In the genomic region with DNA sequence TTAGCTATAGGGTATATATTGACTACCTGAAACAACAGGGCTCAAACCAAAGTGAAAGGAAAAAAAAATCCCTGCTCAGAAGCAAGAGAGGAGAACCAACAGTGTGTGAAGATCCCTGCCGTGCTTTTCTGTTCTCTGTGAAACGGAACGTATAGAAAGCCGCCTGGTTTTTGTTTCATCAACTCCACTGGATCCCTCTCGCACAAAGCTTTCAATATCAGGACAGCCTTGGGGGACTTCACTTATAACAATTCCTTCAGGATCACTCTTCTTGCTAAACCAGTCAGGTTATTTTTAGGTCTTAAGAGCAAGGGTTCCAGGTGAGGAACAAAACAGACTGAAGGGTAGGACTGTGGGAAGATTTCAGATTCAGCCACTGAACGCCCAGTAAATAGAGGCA, we compare ENCODE assay signal across 1 cellular context.
TF ChIP-seq lines count a peak whose summit lies in the region.

No MANE protein-coding gene starts in this region.

TF ChIP-seq in GM12878, 131 proteins besides CTCF, POLR2A, EP300 and RAD21 (continued from another document):
- TF ChIP-seq ZBTB4 (CRISPR knock-in tag; IDR thresholded peaks at IDR 0.05) (no peak), WRNIP1 (IDR thresholded peaks at IDR 0.05; ENCODE audit: borderline replicate concordance, low read depth, low read length) (no peak), REST (IDR thresholded peaks at IDR 0.05; ENCODE audit: low read depth, low read length) (no peak), MTA2 (IDR thresholded peaks at IDR 0.05; ENCODE audit: low read depth) (no peak), TCF3 (IDR thresholded peaks at IDR 0.05; ENCODE audit: borderline replicate concordance, insufficient read depth, low read depth, low read length) (no peak), ZNF24 (IDR thresholded peaks at IDR 0.05) (no peak)
